In genomic region chr1:16068356-16069270, GRCh38 we compare ENCODE assay signal across 12 cellular contexts. TPM values are rescaled to one million over a fixed set of nuclear protein-coding genes. Genes with fewer than 3 reads are reported as not detected.
DNase-seq lines count a peak whose midpoint lies in the region; ATAC-seq and TF ChIP-seq lines count a peak whose summit lies in the region.
"Had no signal": no experiment of that assay in that cellular context is flagged by ENCODE, and none has a peak within 500 bp of the region (broad histone marks: within the 10 kb centered on the region; RNA-seq: fewer than 3 reads in every experiment).

No MANE protein-coding gene starts in this region.

- no peak overlapping the region for H2BK5ac ChIP-seq in mesenchymal stem cell (ENCODE audit: low read depth, low read length, poor library complexity, severe bottlenecking)

- peaks cover 16 to 52% of the 10 kb centered on the region in 2 experiments for H3K27me3 ChIP-seq in mesenchymal stem cell (ENCODE audit: control insufficient read depth in 1 of 2, insufficient read depth in 1 of 2, low read length in 2 of 2)
- H3K27me3 ChIP-seq in brain microvascular endothelial cell (replicated peaks) = no peaks in the 10 kb centered on the region

- no peak overlapping the region for H3K4ac ChIP-seq in mesenchymal stem cell (ENCODE audit: low read depth in 1 of 2, low read length in 2 of 2)

- no peaks in the 10 kb centered on the region for H3K79me1 ChIP-seq in mesenchymal stem cell (replicated peaks; ENCODE audit: low read length, poor library complexity, severe bottlenecking)

- no peaks in the 10 kb centered on the region for H3K9me3 Mint-ChIP-seq in activated T-cell treated with anti-CD3 and anti-CD28 coated beads, Interleukin-2, amount 50 U/mL, for 72 hours

- no peaks in the 10 kb centered on the region for H3K36me3 Mint-ChIP-seq in activated T-cell treated with anti-CD3 and anti-CD28 coated beads, Interleukin-2, amount 50 U/mL, for 72 hours (ENCODE audit: insufficient read depth in 2 of 2)
- H3K36me3 Mint-ChIP-seq: CD14-positive monocyte had no signal

- H4K91ac ChIP-seq in mesenchymal stem cell (ENCODE audit: low read length) = no peak overlapping the region

- no peak overlapping the region for H3K4me3 Mint-ChIP-seq in activated T-cell treated with anti-CD3 and anti-CD28 coated beads, Interleukin-2, amount 50 U/mL, for 72 hours
- H3K4me3 Mint-ChIP-seq: CD14-positive monocyte had no signal

- peak overlapping the region; percentile 3 for H2AFZ ChIP-seq in mesenchymal stem cell (ENCODE audit: low read depth, low read length)
- H2AFZ ChIP-seq: PC-9 had no signal

- H2BK15ac ChIP-seq in mesenchymal stem cell (ENCODE audit: low read depth, poor library complexity, severe bottlenecking) = no peak overlapping the region

- no peak overlapping the region for H3K23ac ChIP-seq in mesenchymal stem cell (ENCODE audit: low read length in 2 of 2)

- H3K27me3 Mint-ChIP-seq in activated T-cell treated with anti-CD3 and anti-CD28 coated beads, Interleukin-2, amount 50 U/mL, for 72 hours (ENCODE audit: low read depth) = peaks cover 17% of the 10 kb centered on the region

- no peak overlapping the region for H2BK120ac ChIP-seq in mesenchymal stem cell (ENCODE audit: low read depth, low read length)

- H2BK12ac ChIP-seq in mesenchymal stem cell (ENCODE audit: low read length in 2 of 2) = no peak overlapping the region

- peaks cover 29% of the 10 kb centered on the region for H3K4me1 ChIP-seq in mesenchymal stem cell (ENCODE audit: control insufficient read depth, insufficient read depth, low read depth, low read length)

- no peaks in the 10 kb centered on the region for H3K36me3 ChIP-seq in mesenchymal stem cell (ENCODE audit: control insufficient read depth in 1 of 2, insufficient read depth in 2 of 2, low read depth in 1 of 2, low read length in 2 of 2)
- H3K36me3 ChIP-seq in brain microvascular endothelial cell (replicated peaks) = no peaks in the 10 kb centered on the region

- H3K27ac Mint-ChIP-seq in activated T-cell treated with anti-CD3 and anti-CD28 coated beads, Interleukin-2, amount 50 U/mL, for 72 hours = no peak overlapping the region
- H3K27ac Mint-ChIP-seq: CD14-positive monocyte had no signal

- H3K18ac ChIP-seq in mesenchymal stem cell (ENCODE audit: low read depth in 1 of 2, low read length in 2 of 2) = no peak overlapping the region

- H3K27ac ChIP-seq in mesenchymal stem cell (ENCODE audit: low read length, poor library complexity, severe bottlenecking) = no peak overlapping the region
- H3K27ac ChIP-seq in brain microvascular endothelial cell = no peak overlapping the region
- H3K27ac ChIP-seq: PC-9 had no signal

- 68% methylated on average over 11 of the region's 11 CpGs for WGBS in mesenchymal stem cell

- TF ChIP-seq CTCF in brain microvascular endothelial cell (IDR thresholded peaks at IDR 0.05; ENCODE audit: low read depth, low read length, missing control alignments) = no peak

- H3K4me1 Mint-ChIP-seq in activated T-cell treated with anti-CD3 and anti-CD28 coated beads, Interleukin-2, amount 50 U/mL, for 72 hours (ENCODE audit: low read depth) = no peaks in the 10 kb centered on the region
- H3K4me1 Mint-ChIP-seq: CD14-positive monocyte had no signal

- H4K8ac ChIP-seq in mesenchymal stem cell (ENCODE audit: low read length) = peak overlapping the region; percentile 62

- no peaks in the 10 kb centered on the region for H3K9me3 ChIP-seq in mesenchymal stem cell (ENCODE audit: control insufficient read depth, low read length)

- peak; percentile 63 for DNase-seq in AG08396 (ENCODE audit: low spot score)
- DNase-seq in M059J (ENCODE audit: low read depth) = peak; percentile 85
- peak; percentile 18 for DNase-seq in fibroblast of gingiva (ENCODE audit: low read depth)
- peak; percentile 36 for DNase-seq in mesenchymal stem cell
- DNase-seq in brain microvascular endothelial cell = no peak
- no peak for DNase-seq in activated T-cell treated with anti-CD3 and anti-CD28 coated beads, Interleukin-2, amount 50 U/mL, for 72 hours
- DNase-seq: NCI-H2081 had no signal

- no peak overlapping the region for H3K9ac ChIP-seq in mesenchymal stem cell (ENCODE audit: low read length)

- H3K14ac ChIP-seq in mesenchymal stem cell (ENCODE audit: low read length in 2 of 2) = no peak overlapping the region

- in situ Hi-C loops in brain microvascular endothelial cell (cut with HindIII; ENCODE audit: low pct_ligation_motif_present, low sequenced_read_pairs) = no loop called here

- ATAC-seq in activated T-cell treated with anti-CD3 and anti-CD28 coated beads, Interleukin-2, amount 50 U/mL, for 72 hours (replicated peaks in 1 of 2) = no peak
- ATAC-seq in GM21786 (IDR thresholded peaks at IDR 0.05; ENCODE audit: unreplicated experiment) = no peak
- ATAC-seq in HG03135 (IDR thresholded peaks at IDR 0.05; ENCODE audit: unreplicated experiment) = no peak

- no peak overlapping the region for H2AK5ac ChIP-seq in mesenchymal stem cell (ENCODE audit: low read length, severe bottlenecking)

- H3K4me3 ChIP-seq in mesenchymal stem cell (ENCODE audit: insufficient read depth in 1 of 2, low read depth in 1 of 2, low read length in 2 of 2) (no peak overlapping the region), brain microvascular endothelial cell (ENCODE audit: low read depth, low read length) (no peak overlapping the region)
- H3K4me3 ChIP-seq: PC-9 had no signal

- no peak overlapping the region for H3K4me2 ChIP-seq in mesenchymal stem cell (ENCODE audit: low read length, poor library complexity, severe bottlenecking)
- H3K4me2 ChIP-seq: PC-9 had no signal

RNA-seq across cellular contexts. Expression of gene FAM131C, which starts 4.8 kb away (rescaled TPM):
- total RNA-seq in M059J (2014; rRNA removed; shearing (Covaris generic)) = 0.71 and 1.7 TPM in 2 replicates
- polyA plus RNA-seq in mesenchymal stem cell (2013, experiment 1 of 2) = 0.37 TPM
- 0.44 TPM for polyA plus RNA-seq in mesenchymal stem cell (2013, experiment 2 of 2)
- under 1 TPM; 0.32 to 0.86 TPM for total RNA-seq in activated T-cell treated with anti-CD3 and anti-CD28 coated beads, Interleukin-2, amount 50 U/mL, for 72 hours
- total RNA-seq: omental fat pad had no signal
- polyA plus RNA-seq: CD14-positive monocyte had no signal

RNA-seq across cellular contexts. Expression of gene CLCNKB, which starts 25.0 kb away (rescaled TPM):
- 0.05 and 0.32 TPM in 2 replicates for total RNA-seq in M059J (2014; rRNA removed; shearing (Covaris generic))
- 0.43 TPM for polyA plus RNA-seq in mesenchymal stem cell (2013, experiment 1 of 2)
- 0.32 TPM for polyA plus RNA-seq in mesenchymal stem cell (2013, experiment 2 of 2)
- not detected for total RNA-seq in activated T-cell treated with anti-CD3 and anti-CD28 coated beads, Interleukin-2, amount 50 U/mL, for 72 hours
- polyA plus RNA-seq: CD14-positive monocyte had no signal

RNA-seq across cellular contexts. Expression of gene CLCNKA, which starts 46.8 kb away (rescaled TPM):
- 0.42 TPM in 1 of 2 replicates, not detected in the other for total RNA-seq in M059J (2014; rRNA removed; shearing (Covaris generic))
- polyA plus RNA-seq in mesenchymal stem cell (2013, experiment 1 of 2) = 0.19 TPM
- 0.16 TPM for polyA plus RNA-seq in mesenchymal stem cell (2013, experiment 2 of 2)
- total RNA-seq in activated T-cell treated with anti-CD3 and anti-CD28 coated beads, Interleukin-2, amount 50 U/mL, for 72 hours = not detected
- polyA plus RNA-seq: CD14-positive monocyte had no signal

RNA-seq across cellular contexts. Expression of gene HSPB7, which starts 50.8 kb away (rescaled TPM):
- 1.4 and 1.9 TPM in 2 replicates for total RNA-seq in M059J (2014; rRNA removed; shearing (Covaris generic))
- polyA plus RNA-seq in mesenchymal stem cell (2013, experiment 1 of 2) = 3.4 TPM
- polyA plus RNA-seq in mesenchymal stem cell (2013, experiment 2 of 2) = 4.0 TPM
- total RNA-seq in activated T-cell treated with anti-CD3 and anti-CD28 coated beads, Interleukin-2, amount 50 U/mL, for 72 hours = not detected
- total RNA-seq: PC-9 had no signal
- polyA plus RNA-seq: CD14-positive monocyte had no signal

Comparison
In these comparisons a context has a peak if more than half of its experiments do, and no peak if none do; other contexts are left out.
1. DNase-seq: peak in AG08396 (single experiment), M059J (single experiment), fibroblast of gingiva (single experiment) and mesenchymal stem cell (single experiment); none in brain microvascular endothelial cell (single experiment) and activated T-cell treated with anti-CD3 and anti-CD28 coated beads, Interleukin-2, amount 50 U/mL, for 72 hours (0 of 2).